In genomic region chr20:57269148-57269984, GRCh38 we compare ENCODE assay signal across 23 cellular contexts. TPM values are rescaled to one million over a fixed set of nuclear protein-coding genes. Genes with fewer than 3 reads are reported as not detected.
DNase-seq lines count a peak whose midpoint lies in the region; ATAC-seq, FAIRE-seq and TF ChIP-seq lines count a peak whose summit lies in the region.
"Had no signal": no experiment of that assay in that cellular context is flagged by ENCODE, and none has a peak within 500 bp of the region (broad histone marks: within the 10 kb centered on the region; RNA-seq: fewer than 3 reads in every experiment).

No MANE protein-coding gene starts in this region.

- DNase-seq in GM23338 (ENCODE audit: low spot score) (peak; percentile 43), HuH-7.5 (ENCODE audit: low spot score) (peak; percentile 34), K562 (ENCODE audit: extremely low read depth in 1 of 4, low spot score in 3 of 4) (no peak), neural crest cell (ENCODE audit: low read depth, low spot score) (no peak), KBM-7 (no peak), adrenal gland (no peak), HUDEP-2 (lab: John Stamatoyannopoulos, UW; ENCODE audit: unreplicated experiment in 76 of 76) (no peak)
- DNase-seq: DMS79, GOT3, MG63, NCI-H1048, NCI-H1436, NCI-H187 treated with DMSO at 0.1 percent for 48 hours, NCI-H2107, NCI-H446 treated with DMSO at 0.1 percent for 48 hours, NCI-H526 treated with DMSO at 0.1 percent for 48 hours, PC-3, Right ventricle myocardium superior had no signal

- WGBS in K562 (ENCODE audit: insufficient coverage, low coverage, missing lambda C conversion rate): 10% methylated on average over 9 of the region's 10 CpGs
- WGBS in adrenal gland, 4 donors: 59 to 72% (median 61%) methylated on average over 10 of the region's 10 CpGs

- H3K27ac Mint-ChIP-seq in GM23338: no peak overlapping the region
- H3K27ac Mint-ChIP-seq in neural crest cell (ENCODE audit: unreplicated experiment): no peak overlapping the region
- H3K27ac Mint-ChIP-seq: IgD-negative memory B cell had no signal

- H3K9me3 Mint-ChIP-seq in GM23338 (no peaks in the 10 kb centered on the region; the same call in 2 of the 3 replicates), neural crest cell (no peaks in the 10 kb centered on the region)

- H3K36me3 Mint-ChIP-seq in GM23338 (ENCODE audit: low read depth) (no peaks in the 10 kb centered on the region), neural crest cell (ENCODE audit: low read depth) (no peaks in the 10 kb centered on the region)
- H3K36me3 Mint-ChIP-seq: IgD-negative memory B cell had no signal

- H3K27me3 Mint-ChIP-seq in GM23338 (ENCODE audit: insufficient read depth, low read depth, poor library complexity) (peaks cover 71% of the 10 kb centered on the region), neural crest cell (ENCODE audit: low read depth) (peaks cover 56% of the 10 kb centered on the region)

- POLR2A ChIA-PET in K562 (lab: Yijun Ruan, JAX): no interaction called here

- no peaks in the 10 kb centered on the region for H4K20me1 ChIP-seq in GM23338 (replicated peaks; ENCODE audit: insufficient read depth)
- H4K20me1 ChIP-seq in K562 (replicated peaks; ENCODE audit: control insufficient read depth, insufficient read depth, low read length): peaks cover 5% of the 10 kb centered on the region; the same call in 1 of the 2 replicates

- H3K9ac ChIP-seq in K562 (ENCODE audit: insufficient read depth in 1 of 2, low read depth in 2 of 2, low read length in 2 of 2): no peak overlapping the region

- H2AFZ ChIP-seq in GM23338 (no peak overlapping the region), K562 (ENCODE audit: low read depth, low read length) (no peak overlapping the region)

- FAIRE-seq in K562 (lab: Jason Lieb, UNC): no peak
- FAIRE-seq: A204.1, GM12892 had no signal

- H3K4me3 Mint-ChIP-seq in GM23338: peak overlapping the region; percentile 25; the same call in 2 of the 3 replicates
- peak overlapping the region; percentile 44 for H3K4me3 Mint-ChIP-seq in neural crest cell
- H3K4me3 Mint-ChIP-seq: IgD-negative memory B cell had no signal

- in situ Hi-C loops in K562 (cut with MboI): no loop called here
- in situ Hi-C loops in KBM-7 (cut with MboI; ENCODE audit: low pct_unique_long_range_greater_than_20kb, low sequenced_read_pairs): no loop called here

- TF ChIP-seq POLR2A in K562 (conservative IDR thresholded peaks at IDR 0.05) (no peak), adrenal gland (IDR thresholded peaks at IDR 0.05) (no peak)

- no peak for TF ChIP-seq RAD21 in K562 (CRISPR knock-in tag; conservative IDR thresholded peaks at IDR 0.05 in 1 of 2, IDR thresholded peaks at IDR 0.05 in 1 of 2)

- intact Hi-C loops in K562 (cut with micrococcal nuclease) (no loop called here), adrenal gland (cut with DNase I) (no loop called here)

- peaks cover 56% of the 10 kb centered on the region for H3K27me3 ChIP-seq in GM23338 (ENCODE audit: insufficient read depth)
- peaks cover 14 to 47% of the 10 kb centered on the region in 2 experiments; a peak in 4 of 5 replicates for H3K27me3 ChIP-seq in K562 (ENCODE audit: control insufficient read depth in 2 of 2, insufficient read depth in 2 of 2, low read length in 2 of 2)
- H3K27me3 ChIP-seq in adrenal gland: peaks cover 37% of the 10 kb centered on the region
- H3K27me3 ChIP-seq: MG63 had no signal

- H3K4me3 ChIP-seq in GM23338 (peak overlapping the region; percentile 39), K562 (no peak overlapping the region), adrenal gland (no peak overlapping the region)
- H3K4me3 ChIP-seq: MG63 had no signal

- H3K9me3 ChIP-seq in K562 (replicated peaks; ENCODE audit: control insufficient read depth, insufficient read depth, low read depth, low read length) (no peaks in the 10 kb centered on the region), adrenal gland (replicated peaks in 1 of 3) (no peaks in the 10 kb centered on the region)
- H3K9me3 ChIP-seq: MG63 had no signal

- TF ChIP-seq EP300 in K562 (IDR thresholded peaks at IDR 0.05; ENCODE audit: low read length): no peak

- ATAC-seq in GM23338 (no peak), K562 (no peak), GM19467 (IDR thresholded peaks at IDR 0.05; ENCODE audit: unreplicated experiment) (no peak)
- ATAC-seq: PC-3 had no signal

- H3K9me1 ChIP-seq in K562 (ENCODE audit: control insufficient read depth, insufficient read depth, low read length): peaks cover 2% of the 10 kb centered on the region

- TF ChIP-seq CTCF in GM23338 (conservative IDR thresholded peaks at IDR 0.05; ENCODE audit: low read depth in 2 of 2): no peak
- no peak for TF ChIP-seq CTCF in K562 (IDR thresholded peaks at IDR 0.05 in 2 of 3, conservative IDR thresholded peaks at IDR 0.05 in 1 of 3; ENCODE audit: insufficient read depth in 2 of 3, low read depth in 1 of 3, low read length in 3 of 3)
- TF ChIP-seq CTCF in neural crest cell (conservative IDR thresholded peaks at IDR 0.05): no peak
- TF ChIP-seq CTCF in adrenal gland (IDR thresholded peaks at IDR 0.05): no peak

- H3K4me1 Mint-ChIP-seq in GM23338 (peaks cover 43% of the 10 kb centered on the region), neural crest cell (peaks cover 32% of the 10 kb centered on the region)

- peaks cover 12% of the 10 kb centered on the region; the same call in 1 of the 2 replicates for H3F3A ChIP-seq in GM23338 (replicated peaks; ENCODE audit: low read depth)

- H3K4me2 ChIP-seq in GM23338: peak overlapping the region; percentile 73
- H3K4me2 ChIP-seq in K562 (ENCODE audit: insufficient read depth, low read length): no peak overlapping the region

- H3K4me1 ChIP-seq in GM23338 (ENCODE audit: insufficient read depth): peaks cover 39% of the 10 kb centered on the region
- H3K4me1 ChIP-seq in K562 (replicated peaks in 1 of 2; ENCODE audit: control insufficient read depth in 2 of 2, insufficient read depth in 2 of 2, low read length in 2 of 2): peaks cover 0 to 17% of the 10 kb centered on the region in 2 experiments; a peak in 3 of 5 replicates
- H3K4me1 ChIP-seq in adrenal gland (replicated peaks in 1 of 2): no peaks in the 10 kb centered on the region

- H3K36me3 ChIP-seq in GM23338 (ENCODE audit: insufficient read depth) (no peaks in the 10 kb centered on the region), K562 (ENCODE audit: control insufficient read depth, insufficient read depth, low read length) (no peaks in the 10 kb centered on the region), adrenal gland (replicated peaks in 1 of 2) (no peaks in the 10 kb centered on the region)
- H3K36me3 ChIP-seq: MG63 had no signal

- CTCF ChIA-PET in K562 (lab: Yijun Ruan, JAX; ENCODE audit: low intra/inter-chr PET ratio): no interaction called here

- no peaks in the 10 kb centered on the region; the same call in 1 of the 2 replicates for H3K79me2 ChIP-seq in GM23338 (replicated peaks; ENCODE audit: insufficient read depth)
- H3K79me2 ChIP-seq in K562 (ENCODE audit: control insufficient read depth, insufficient read depth, low read length): no peaks in the 10 kb centered on the region

- no peaks in the 10 kb centered on the region for H3K9me2 ChIP-seq in GM23338 (ENCODE audit: insufficient read depth)

- no TSS peak for BruUV-seq in K562 (replicated peaks; lab: Mats Ljungman, UMichigan)

- H3K27ac ChIP-seq in GM23338 (ENCODE audit: low read depth) (no peak overlapping the region), K562 (ENCODE audit: extremely low read depth, low read depth, low read length) (no peak overlapping the region), adrenal gland (no peak overlapping the region)

TF ChIP-seq in GM23338, 12 proteins besides CTCF, POLR2A, EP300 and RAD21 (continues in another document):
- TF ChIP-seq ZNF331 (CRISPR knock-in tag; IDR thresholded peaks at IDR 0.05; ENCODE audit: low read depth) (no peak), JUNB (IDR thresholded peaks at IDR 0.05; ENCODE audit: unreplicated experiment) (no peak), ZNF114 (CRISPR knock-in tag; IDR thresholded peaks at IDR 0.05) (no peak)

TF ChIP-seq in K562, 482 proteins besides CTCF, POLR2A, EP300 and RAD21 (continues in another document):
- TF ChIP-seq TAF9B (IDR thresholded peaks at IDR 0.05; ENCODE audit: partially characterized antibody) (no peak), ZNF444 (CRISPR knock-in tag; IDR thresholded peaks at IDR 0.05) (no peak)

RNA-seq across cellular contexts. Expression of gene BMP7, which starts 2.9 kb away (rescaled TPM):
- total RNA-seq in GM23338 (2014; rRNA removed; shearing (Covaris generic)): 16.6 and 22.8 TPM in 2 replicates
- polyA plus RNA-seq in GM23338 (2016; fragmentation: Nextera tagmentation; extraction: Ambion mirVana) (15.9 and 17.8 TPM in 2 replicates), K562 (2011; rRNA removed) (not detected in 2 replicates), K562 (2014; fragmentation: Illumina TruSeq; extraction: Trizol) (not detected in 2 replicates), K562 (2014; fragmentation: Nextera tagmentation; extraction: Ambion mirVana) (not detected), K562 (2014; rRNA removed) (not detected in 2 replicates), adrenal gland (1 to 10 TPM; 1.2 to 6.2 (median 2.2) TPM)
- not detected in 2 replicates for total RNA-seq in K562 (2011; cell fraction: chromatin; rRNA removed; ENCODE audit: low replicate concordance)
- not detected in 2 replicates for total RNA-seq in K562 (2011; cell fraction: nucleolus; rRNA removed)
- total RNA-seq in K562 (2011; cell fraction: nucleoplasm; rRNA removed): not detected in 2 replicates
- total RNA-seq in K562 (2014; rRNA removed) (not detected in 2 replicates), K562 (2014; rRNA removed; fragmentation: Illumina TruSeq; extraction: Trizol) (not detected in 2 replicates), K562 (2015; rRNA removed; fragmentation: Illumina TruSeq; extraction: Trizol) (not detected in 2 replicates), K562 (2021) (0.13 and 0.18 TPM in 2 replicates), neural crest cell (13.8 and 14.5 TPM in 2 replicates), adrenal gland (1 to 10 TPM in 3 of 8 donors, under 1 TPM in 2, not detected in 3; 0.74 to 6.7 (median 3.2) TPM)
- polyA plus RNA-seq in K562 (2011; cell fraction: cytosol; rRNA removed): not detected in 2 replicates
- not detected in 2 replicates for polyA plus RNA-seq in K562 (2011; cell fraction: nucleus; rRNA removed)
- 0.07 and 0.15 TPM in 2 replicates for polyA plus RNA-seq in K562 (2012)
- polyA minus RNA-seq in K562 (2011; rRNA and poly(A)+ RNA removed): not detected in 2 replicates
- polyA minus RNA-seq in K562 (2011; cell fraction: cytosol; rRNA and poly(A)+ RNA removed): not detected in 2 replicates
- not detected in 2 replicates for polyA minus RNA-seq in K562 (2011; cell fraction: nucleus; rRNA and poly(A)+ RNA removed)
- total RNA-seq: LHCN-M2, PC-3 had no signal
- polyA plus RNA-seq: IgD-negative memory B cell had no signal

Comparison
In these comparisons a context has a peak if more than half of its experiments do, and no peak if none do; other contexts are left out.
1. DNase-seq: peak in GM23338 (single experiment) and HuH-7.5 (single experiment); none in K562 (0 of 4), neural crest cell (single experiment), KBM-7 (single experiment), adrenal gland (0 of 7) and HUDEP-2 (0 of 76).